Comparison of ENCODE assay signal across 8 cellular contexts in genomic region chr11:13668957-13669521, GRCh38. TPM values are rescaled to one million over a fixed set of nuclear protein-coding genes. Genes with fewer than 3 reads are reported as not detected.
DNase-seq lines count a peak whose midpoint lies in the region; ATAC-seq, FAIRE-seq and TF ChIP-seq lines count a peak whose summit lies in the region.

No MANE protein-coding gene starts in this region.

- FAIRE-seq in A549 (lab: Jason Lieb, UNC), result no peak

- no peak for TF ChIP-seq POLR2A in A549 (IDR thresholded peaks at IDR 0.05; ENCODE audit: low read length)

- CTCF ChIA-PET in A549 (lab: Yijun Ruan, JAX), result no interaction called here

- peak overlapping the region; percentile 40 for H3K23ac ChIP-seq in trophoblast cell (ENCODE audit: low read length)

- H3K4me1 ChIP-seq in A549, result peaks cover 23% of the 10 kb centered on the region; the same call in 2 of the 3 replicates
- no peaks in the 10 kb centered on the region for H3K4me1 ChIP-seq in NT2/D1 (ENCODE audit: insufficient read depth, insufficient read length)
- peaks cover 4% of the 10 kb centered on the region in 2 experiments for H3K4me1 ChIP-seq in trophoblast cell (ENCODE audit: control insufficient read depth in 1 of 2, insufficient read depth in 2 of 2, low read length in 2 of 2)

- H2BK120ac ChIP-seq in trophoblast cell (ENCODE audit: insufficient read depth, low read length, poor library complexity), result no peak overlapping the region

- no peak overlapping the region for H4K12ac ChIP-seq in trophoblast cell (ENCODE audit: low read depth, low read length)

- TF ChIP-seq RAD21 in A549 (conservative IDR thresholded peaks at IDR 0.05 in 1 of 2, IDR thresholded peaks at IDR 0.05 in 1 of 2), result no peak

- H3K36me3 Mint-ChIP-seq in activated T-helper 1 cell treated with anti-CD3 and anti-CD28 coated beads, Interleukin-12 subunit alpha, Interleukin-12 subunit beta, Interleukin-2, Interleukin-4 antibody, amounts not matched to agents 30 ng/mL and 10 ng/mL and 1 ng/mL, durations not matched to agents 14 hours and 24 hours and 36 hours (ENCODE audit: low read depth), result peaks cover 23% of the 10 kb centered on the region

- H3K4me3 ChIP-seq in A549 (peak overlapping the region; percentile 98), NT2/D1 (ENCODE audit: insufficient read length, low read depth) (peak overlapping the region; percentile 69), foreskin fibroblast (ENCODE audit: low read depth in 1 of 2, low read length in 2 of 2) (peak overlapping the region; percentile 79 to 85), trophoblast cell (ENCODE audit: low read depth, low read length) (peak overlapping the region; percentile 92)

- H3K18ac ChIP-seq in trophoblast cell (ENCODE audit: low read length), result peak overlapping the region; percentile 31

- H2AK5ac ChIP-seq in trophoblast cell (ENCODE audit: low read length), result no peak overlapping the region

- intact Hi-C loops in activated T-helper 1 cell treated with anti-CD3 and anti-CD28 coated beads, Interleukin-12 subunit alpha, Interleukin-12 subunit beta, Interleukin-2, Interleukin-4 antibody, amounts not matched to agents 30 ng/mL and 10 ng/mL and 1 ng/mL, durations not matched to agents 14 hours and 24 hours and 36 hours (cut with micrococcal nuclease), result loop anchor here (1.0 to 5.0 kb wide), 9 partner anchors 203 to 1826 kb away; partner anchors contain the start of genes BMAL1, BTBD10, CYP2R1 and TEAD1

- H3K27ac Mint-ChIP-seq in activated T-helper 1 cell treated with anti-CD3 and anti-CD28 coated beads, Interleukin-12 subunit alpha, Interleukin-12 subunit beta, Interleukin-2, Interleukin-4 antibody, amounts not matched to agents 30 ng/mL and 10 ng/mL and 1 ng/mL, durations not matched to agents 14 hours and 24 hours and 36 hours, result peak overlapping the region; percentile 92

- ATAC-seq in A549 (peak; percentile 38 to 60), GM18870 (IDR thresholded peaks at IDR 0.05; ENCODE audit: unreplicated experiment) (peak; percentile 2), HG03103 (IDR thresholded peaks at IDR 0.05; ENCODE audit: low read depth, unreplicated experiment) (peak; percentile 8)

- H2BK12ac ChIP-seq in trophoblast cell (ENCODE audit: low read length), result no peak overlapping the region

- H3K4me3 Mint-ChIP-seq in activated T-helper 1 cell treated with anti-CD3 and anti-CD28 coated beads, Interleukin-12 subunit alpha, Interleukin-12 subunit beta, Interleukin-2, Interleukin-4 antibody, amounts not matched to agents 30 ng/mL and 10 ng/mL and 1 ng/mL, durations not matched to agents 14 hours and 24 hours and 36 hours, result peak overlapping the region; percentile 94

- H4K8ac ChIP-seq in trophoblast cell (ENCODE audit: low read depth, low read length), result peak overlapping the region; percentile 64

- TF ChIP-seq CTCF in A549 (IDR thresholded peaks at IDR 0.05) (no peak), foreskin fibroblast (IDR thresholded peaks at IDR 0.05; ENCODE audit: low read depth, low read length) (no peak)

- H3K27ac ChIP-seq in A549 (peak overlapping the region; percentile 90 to 96), trophoblast cell (ENCODE audit: low read depth, low read length) (peak overlapping the region; percentile 18)

- TF ChIP-seq EP300 in A549 (IDR thresholded peaks at IDR 0.05), result no peak

- H3K36me3 ChIP-seq in NT2/D1 (ENCODE audit: insufficient read depth, insufficient read length, low read length) (peaks cover 17% of the 10 kb centered on the region), trophoblast cell (ENCODE audit: control insufficient read depth in 1 of 2, insufficient read depth in 2 of 2, low read length in 2 of 2) (no peaks in the 10 kb centered on the region)

- H3K4ac ChIP-seq in trophoblast cell (ENCODE audit: low read depth, low read length), result peak overlapping the region; percentile 65

- POLR2A ChIA-PET in A549 (lab: Yijun Ruan, JAX), result no interaction called here

- H3K9me3 ChIP-seq in A549, result no peaks in the 10 kb centered on the region
- H3K9me3 ChIP-seq in NT2/D1 (ENCODE audit: insufficient read depth, low read length), result no peaks in the 10 kb centered on the region
- no peaks in the 10 kb centered on the region for H3K9me3 ChIP-seq in trophoblast cell (ENCODE audit: insufficient read depth, low read depth, low read length)

- peaks cover 42% of the 10 kb centered on the region for H3K4me1 Mint-ChIP-seq in activated T-helper 1 cell treated with anti-CD3 and anti-CD28 coated beads, Interleukin-12 subunit alpha, Interleukin-12 subunit beta, Interleukin-2, Interleukin-4 antibody, amounts not matched to agents 30 ng/mL and 10 ng/mL and 1 ng/mL, durations not matched to agents 14 hours and 24 hours and 36 hours (ENCODE audit: low read depth)

- WGBS in A549 (ENCODE audit: missing lambda C conversion rate), result 1% methylated on average over 8 of the region's 33 CpGs
- WGBS in trophoblast cell (ENCODE audit: extremely low coverage, insufficient coverage, insufficient read length), result no CpG with 5 or more reads among the region's 33 CpGs

- H3K14ac ChIP-seq in trophoblast cell (ENCODE audit: low read length), result peak overlapping the region; percentile 49

- peak overlapping the region; percentile 90 for H3K4me2 ChIP-seq in A549
- H3K4me2 ChIP-seq in trophoblast cell (ENCODE audit: low read length), result peak overlapping the region; percentile 84

- H3K79me2 ChIP-seq in trophoblast cell (ENCODE audit: control insufficient read depth, insufficient read depth, low read length, poor library complexity), result peaks cover 15% of the 10 kb centered on the region

- peaks cover 8% of the 10 kb centered on the region for H3K79me1 ChIP-seq in trophoblast cell (ENCODE audit: low read length)

- no peaks in the 10 kb centered on the region for H3K27me3 ChIP-seq in NT2/D1 (ENCODE audit: insufficient read depth, insufficient read length)
- no peaks in the 10 kb centered on the region for H3K27me3 ChIP-seq in trophoblast cell (ENCODE audit: insufficient read depth, low read length)

- peak overlapping the region; percentile 67 for H2BK5ac ChIP-seq in trophoblast cell (ENCODE audit: low read depth, low read length, poor library complexity)

- peak; percentile 44 to 45 for DNase-seq in A549 (ENCODE audit: low read depth in 1 of 2, low spot score in 1 of 2)
- no peak for DNase-seq in NT2/D1 (ENCODE audit: low read depth, low spot score)
- peak; percentile 36 for DNase-seq in activated T-helper 1 cell treated with anti-CD3 and anti-CD28 coated beads, Interleukin-12 subunit alpha, Interleukin-12 subunit beta, Interleukin-2, Interleukin-4 antibody, amounts not matched to agents 30 ng/mL and 10 ng/mL and 1 ng/mL, durations not matched to agents 14 hours and 24 hours and 36 hours (ENCODE audit: low spot score)
- DNase-seq in foreskin fibroblast, result peak; percentile 12 to 47
- peak in 1 of 2 donors; percentile 32 for DNase-seq in trophoblast cell
- DNase-seq in ureter (ENCODE audit: low spot score), result peak; percentile 53

- H3K9ac ChIP-seq in NT2/D1 (ENCODE audit: insufficient read length, low read depth), result peak overlapping the region; percentile 86
- H3K9ac ChIP-seq in trophoblast cell (ENCODE audit: low read length), result peak overlapping the region; percentile 87

- peak overlapping the region; percentile 19 for H2AFZ ChIP-seq in trophoblast cell (ENCODE audit: insufficient read depth, low read length, poor library complexity)

- peak overlapping the region; percentile 49 for H4K91ac ChIP-seq in trophoblast cell (ENCODE audit: low read depth, low read length)

- peaks cover 11% of the 10 kb centered on the region for H3K27me3 Mint-ChIP-seq in activated T-helper 1 cell treated with anti-CD3 and anti-CD28 coated beads, Interleukin-12 subunit alpha, Interleukin-12 subunit beta, Interleukin-2, Interleukin-4 antibody, amounts not matched to agents 30 ng/mL and 10 ng/mL and 1 ng/mL, durations not matched to agents 14 hours and 24 hours and 36 hours (ENCODE audit: insufficient read depth)

- H3K9me3 Mint-ChIP-seq in activated T-helper 1 cell treated with anti-CD3 and anti-CD28 coated beads, Interleukin-12 subunit alpha, Interleukin-12 subunit beta, Interleukin-2, Interleukin-4 antibody, amounts not matched to agents 30 ng/mL and 10 ng/mL and 1 ng/mL, durations not matched to agents 14 hours and 24 hours and 36 hours, result no peaks in the 10 kb centered on the region

TF ChIP-seq in A549, 52 proteins besides CTCF, POLR2A, EP300 and RAD21:
- TF ChIP-seq MAX (IDR thresholded peaks at IDR 0.05) (peak; percentile 72; the same call in 1 of the 2 replicates), PHF8 (IDR thresholded peaks at IDR 0.05; ENCODE audit: borderline replicate concordance, low read depth) (peak; percentile 94), ZC3H11A (IDR thresholded peaks at IDR 0.05) (no peak), KDM5A (IDR thresholded peaks at IDR 0.05) (peak; percentile 39; the same call in 1 of the 2 replicates), BCL3 (IDR thresholded peaks at IDR 0.05) (0 out of 3 replicates have a peak, but pooled peaks have one; percentile 20), RCOR1 (IDR thresholded peaks at IDR 0.05; ENCODE audit: low read depth, low read length) (no peak), JUN (IDR thresholded peaks at IDR 0.05) (0 out of 5 replicates have a peak, but pooled peaks of 1 of the 2 experiments have one; percentile 0)

RNA-seq across cellular contexts. Expression of gene FAR1, which starts 0.6 kb away (rescaled TPM):
- 111 and 119 TPM in 2 replicates for polyA plus RNA-seq in A549 (2011; rRNA removed)
- 33.2 and 34.9 TPM in 2 replicates for polyA plus RNA-seq in A549 (2012; cell fraction: cytosol; rRNA removed)
- 16.0 and 18.1 TPM in 2 replicates for polyA plus RNA-seq in A549 (2012; cell fraction: nucleus; rRNA removed)
- polyA plus RNA-seq in A549 (2017; fragmentation: RNase III; extraction: RNeasy Plus Mini Kit Qiagen cat#74134 plus additional on column Dnase treatment), result 41.8 to 44.3 TPM (median 42.2 TPM) in 3 replicates
- 50.3 and 51.3 TPM in 2 replicates for polyA minus RNA-seq in A549 (2011; rRNA and poly(A)+ RNA removed)
- total RNA-seq in activated T-helper 1 cell treated with anti-CD3 and anti-CD28 coated beads, Interleukin-12 subunit alpha, Interleukin-12 subunit beta, Interleukin-2, Interleukin-4 antibody, amounts not matched to agents 30 ng/mL and 10 ng/mL and 1 ng/mL, durations not matched to agents 14 hours and 24 hours and 36 hours, result 67.3 and 67.4 TPM in 2 replicates
- polyA plus RNA-seq in trophoblast cell (2013), result 25.0 and 26.7 TPM in 2 replicates
- total RNA-seq in ureter, result 112 TPM
